11 cellular contexts compared by ENCODE assay signal in the genomic region with DNA sequence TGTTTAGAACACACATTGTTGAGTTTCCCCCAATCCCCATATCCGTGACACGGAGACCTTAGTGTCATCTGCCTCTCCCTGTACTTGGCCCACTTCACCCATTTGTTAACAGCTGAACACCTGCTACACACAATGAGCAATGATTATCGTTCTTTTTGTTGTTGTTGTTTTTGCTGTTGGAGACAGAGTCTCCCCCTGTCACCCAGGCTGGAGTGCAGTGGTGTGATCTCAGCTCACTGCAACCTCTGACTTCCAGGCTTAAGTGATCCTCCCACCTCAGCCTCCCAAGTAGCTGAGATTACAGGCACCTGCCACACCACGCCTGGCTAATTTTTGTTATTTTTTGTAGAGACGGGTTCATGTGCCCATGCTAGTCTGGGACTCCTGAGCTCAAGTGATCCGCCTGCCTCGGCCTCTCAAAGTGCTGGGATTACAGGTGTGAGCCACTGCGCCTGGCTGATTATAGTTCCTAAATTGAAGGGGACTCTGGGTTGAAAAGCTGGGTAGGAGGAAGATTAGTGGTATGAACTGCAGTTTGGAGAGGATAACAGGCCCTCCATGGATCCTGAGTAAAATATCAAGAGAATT. TPM values are rescaled to one million over a fixed set of nuclear protein-coding genes. Genes with fewer than 3 reads are reported as not detected.
DNase-seq lines count a peak whose midpoint lies in the region; ATAC-seq and TF ChIP-seq lines count a peak whose summit lies in the region.
"Had no signal": no experiment of that assay in that cellular context is flagged by ENCODE, and none has a peak within 500 bp of the region (broad histone marks: within the 10 kb centered on the region; RNA-seq: fewer than 3 reads in every experiment).

No MANE protein-coding gene starts in this region.

- POLR2A ChIA-PET in T-cell (lab: Charles Lee) = interaction anchor here (0.6 to 0.7 kb wide), 4 partner anchors 27 to 1103 kb away, joined by 3 to 5 read pairs (median 4); a partner anchor contains a TSS

- H3K36me3 ChIP-seq in esophagus muscularis mucosa = peaks cover 23 to 48% (median 38%) of the 10 kb centered on the region in 4 donors

- ATAC-seq in T-cell (replicated peaks in 1 of 4) (no peak), esophagus mucosa (no peak)
- ATAC-seq in stimulated activated naive CD8-positive, alpha-beta T cell treated with anti-CD3 and anti-CD28 coated beads, Interleukin-15, amount 100 ng/mL, for 72 hours = no peak

- no peaks in the 10 kb centered on the region for H3K27me3 Mint-ChIP-seq in T-helper 1 cell treated with Interleukin-12 subunit alpha and Interleukin-12 subunit beta and Interleukin-4 antibody, amounts not matched to agents 30 μg/mL and 1 μg/mL, for 36 hours (ENCODE audit: low read depth)
- H3K27me3 Mint-ChIP-seq in T-cell = no peaks in the 10 kb centered on the region
- no peaks in the 10 kb centered on the region for H3K27me3 Mint-ChIP-seq in stimulated activated naive CD8-positive, alpha-beta T cell treated with anti-CD3 and anti-CD28 coated beads, Interleukin-15, amount 100 ng/mL, for 72 hours

- H3K4me1 Mint-ChIP-seq in T-helper 1 cell treated with Interleukin-12 subunit alpha and Interleukin-12 subunit beta and Interleukin-4 antibody, amounts not matched to agents 30 μg/mL and 1 μg/mL, for 36 hours (ENCODE audit: low read depth) = peaks cover 44% of the 10 kb centered on the region
- peaks cover 43 to 49% (median 48%) of the 10 kb centered on the region in 3 donors for H3K4me1 Mint-ChIP-seq in T-cell
- H3K4me1 Mint-ChIP-seq in stimulated activated naive CD8-positive, alpha-beta T cell treated with anti-CD3 and anti-CD28 coated beads, Interleukin-15, amount 100 ng/mL, for 72 hours = peaks cover 48% of the 10 kb centered on the region

- peaks cover 42% of the 10 kb centered on the region for H3K36me3 Mint-ChIP-seq in T-helper 1 cell treated with Interleukin-12 subunit alpha and Interleukin-12 subunit beta and Interleukin-4 antibody, amounts not matched to agents 30 μg/mL and 1 μg/mL, for 36 hours (ENCODE audit: low read depth)
- peaks cover 37% of the 10 kb centered on the region for H3K36me3 Mint-ChIP-seq in T-cell

- peaks cover 29 to 48% (median 42%) of the 10 kb centered on the region in 4 donors for H3K4me1 ChIP-seq in esophagus muscularis mucosa

- 90% methylated on average over 8 of the region's 8 CpGs for WGBS in esophagus muscularis mucosa

- no peak for TF ChIP-seq CTCF in esophagus muscularis mucosa (IDR thresholded peaks at IDR 0.05)

- peak overlapping the region; percentile 97 for H3K27ac Mint-ChIP-seq in T-helper 1 cell treated with Interleukin-12 subunit alpha and Interleukin-12 subunit beta and Interleukin-4 antibody, amounts not matched to agents 30 μg/mL and 1 μg/mL, for 36 hours
- H3K27ac Mint-ChIP-seq in T-cell = peak overlapping the region; percentile 97 to 99
- H3K27ac Mint-ChIP-seq in stimulated activated naive CD8-positive, alpha-beta T cell treated with anti-CD3 and anti-CD28 coated beads, Interleukin-15, amount 100 ng/mL, for 72 hours = peak overlapping the region; percentile 99

- H3K9me3 Mint-ChIP-seq in T-helper 1 cell treated with Interleukin-12 subunit alpha and Interleukin-12 subunit beta and Interleukin-4 antibody, amounts not matched to agents 30 μg/mL and 1 μg/mL, for 36 hours = no peaks in the 10 kb centered on the region
- no peaks in the 10 kb centered on the region for H3K9me3 Mint-ChIP-seq in T-cell
- no peaks in the 10 kb centered on the region for H3K9me3 Mint-ChIP-seq in stimulated activated naive CD8-positive, alpha-beta T cell treated with anti-CD3 and anti-CD28 coated beads, Interleukin-15, amount 100 ng/mL, for 72 hours

- no peak for TF ChIP-seq EP300 in esophagus muscularis mucosa (IDR thresholded peaks at IDR 0.05)

- CTCF ChIA-PET in T-cell (lab: Charles Lee) = interaction anchor here (0.5 to 0.8 kb wide), 3 partner anchors 12 to 218 kb away, joined by 3 to 5 read pairs (median 5); a partner anchor contains a TSS

- peak overlapping the region; percentile 84 to 88 (median 86) for H3K27ac ChIP-seq in esophagus muscularis mucosa (replicated peaks in 1 of 4)

- no peak overlapping the region for H3K4me3 ChIP-seq in esophagus muscularis mucosa

- DNase-seq in T-helper 1 cell (no peak), T-cell (no peak), esophagus muscularis mucosa (ENCODE audit: extremely low spot score) (no peak), HCEC 1CT (no peak)
- DNase-seq in stimulated activated naive CD8-positive, alpha-beta T cell treated with anti-CD3 and anti-CD28 coated beads, Interleukin-15, amount 100 ng/mL, for 72 hours = no peak
- DNase-seq in stimulated activated naive CD4-positive, alpha-beta T cell (lab: John Stamatoyannopoulos, UW) = no peak
- DNase-seq: mesendoderm; NCI-H2081; stimulated activated CD4-positive, alpha-beta T cell treated with anti-CD3 and anti-CD28 coated beads, Interleukin-15, amount 100 ng/mL, for 24 hours had no signal

- no peaks in the 10 kb centered on the region for H3K9me3 ChIP-seq in esophagus muscularis mucosa

- TF ChIP-seq POLR2A in esophagus muscularis mucosa (IDR thresholded peaks at IDR 0.05; ENCODE audit: low read depth) = no peak

- no peaks in the 10 kb centered on the region for H3K27me3 ChIP-seq in esophagus muscularis mucosa

- intact Hi-C loops in esophagus muscularis mucosa (cut with DNase I) = no loop called here

- no peak overlapping the region for H3K4me3 Mint-ChIP-seq in T-helper 1 cell treated with Interleukin-12 subunit alpha and Interleukin-12 subunit beta and Interleukin-4 antibody, amounts not matched to agents 30 μg/mL and 1 μg/mL, for 36 hours
- peak overlapping the region in 1 of 3 donors; percentile 62 for H3K4me3 Mint-ChIP-seq in T-cell
- H3K4me3 Mint-ChIP-seq in stimulated activated naive CD8-positive, alpha-beta T cell treated with anti-CD3 and anti-CD28 coated beads, Interleukin-15, amount 100 ng/mL, for 72 hours = peak overlapping the region; percentile 70 to 74

RNA-seq across cellular contexts. Expression of a gene that starts 21.6 kb away (rescaled TPM):
- 100 to 1,000 TPM in 4 of 5 donors, 10 to 100 TPM in 1; 90.8 to 110 (median 103) TPM for total RNA-seq in T-cell
- 10 to 100 TPM; 46.1 to 94.9 (median 70.1) TPM for total RNA-seq in esophagus muscularis mucosa
- total RNA-seq in esophagus mucosa = 42.0 TPM

RNA-seq across cellular contexts. Expression of a gene that starts 28.7 kb away (rescaled TPM):
- total RNA-seq in T-cell (100 to 1,000 TPM; 151 to 180 (median 177) TPM), esophagus muscularis mucosa (10 to 100 TPM; 36.6 to 57.3 (median 52.0) TPM), esophagus mucosa (32.4 TPM)
